9 cellular contexts compared by ENCODE assay signal in the genomic region with DNA sequence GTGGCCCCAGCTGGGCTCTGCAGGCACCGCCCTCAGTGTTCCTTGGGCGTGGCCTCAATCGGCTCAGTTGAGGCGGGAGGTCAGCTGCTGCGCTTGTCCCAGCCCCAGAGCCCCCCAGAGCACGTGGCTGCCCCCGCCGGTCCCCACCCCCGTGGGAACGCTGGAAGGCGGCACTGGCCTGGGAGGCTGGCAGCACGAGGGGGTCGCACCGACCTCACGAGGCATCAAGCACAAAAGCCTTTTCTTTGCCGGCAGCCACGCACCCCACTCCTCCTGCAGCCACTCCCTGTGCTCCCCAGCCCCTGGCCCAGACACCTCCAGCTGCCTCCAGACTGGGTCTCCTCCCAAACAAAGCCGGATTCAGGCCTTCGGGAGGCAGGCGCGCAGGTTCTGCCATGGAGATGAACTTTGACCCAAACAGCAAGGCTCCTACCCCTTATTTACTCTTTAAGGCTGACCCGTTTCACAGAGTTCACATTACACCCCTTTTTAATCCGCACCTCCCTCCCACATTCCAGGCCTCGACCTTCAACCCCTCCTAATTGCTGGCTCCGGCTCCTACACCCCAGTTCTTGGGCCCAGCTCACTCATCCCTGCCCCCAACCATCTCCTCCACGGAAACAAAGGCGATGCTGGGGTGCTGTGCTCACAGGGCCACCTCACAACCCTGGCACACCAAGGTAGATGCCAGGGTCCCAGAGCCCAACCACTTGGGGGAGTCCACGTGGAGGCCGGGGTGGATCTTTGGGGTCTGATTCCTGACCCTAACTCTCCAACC.
DNase-seq lines count a peak whose midpoint lies in the region; ATAC-seq and TF ChIP-seq lines count a peak whose summit lies in the region.
"Had no signal": no experiment of that assay in that cellular context is flagged by ENCODE, and none has a peak within 500 bp of the region (broad histone marks: within the 10 kb centered on the region; RNA-seq: fewer than 3 reads in every experiment).

No MANE protein-coding gene starts in this region.

- H2BK15ac ChIP-seq in mesenchymal stem cell (ENCODE audit: low read depth, poor library complexity, severe bottlenecking): peak overlapping the region; percentile 95

- H3K27me3 ChIP-seq in HUES64 (ENCODE audit: insufficient read depth, low read length) (no peaks in the 10 kb centered on the region), mesenchymal stem cell (ENCODE audit: control insufficient read depth in 1 of 2, insufficient read depth in 1 of 2, low read length in 2 of 2) (no peaks in the 10 kb centered on the region), stomach (no peaks in the 10 kb centered on the region)

- TF ChIP-seq CTCF in stomach (IDR thresholded peaks at IDR 0.05): no peak

- 92% methylated on average over 29 of the region's 29 CpGs for WGBS in HUES64
- WGBS in mesenchymal stem cell: 87% methylated on average over 29 of the region's 29 CpGs
- 21 to 42% (median 29%) methylated on average over 13 to 29 of the region's 29 CpGs for WGBS in stomach, 5 donors

- H3K27ac ChIP-seq in HUES64 (ENCODE audit: low read depth, low read length): peak overlapping the region; percentile 30; the same call in 1 of the 2 replicates
- H3K27ac ChIP-seq in mesenchymal stem cell (ENCODE audit: low read length, poor library complexity, severe bottlenecking): peak overlapping the region; percentile 97
- H3K27ac ChIP-seq in stomach: peak overlapping the region; percentile 81 to 85 (median 84)

- H3K9ac ChIP-seq in HUES64 (ENCODE audit: low read depth, low read length) (no peak overlapping the region), mesenchymal stem cell (ENCODE audit: low read length) (peak overlapping the region; percentile 86)

- H4K91ac ChIP-seq in mesenchymal stem cell (ENCODE audit: low read length): peak overlapping the region; percentile 85

- H2BK5ac ChIP-seq in mesenchymal stem cell (ENCODE audit: low read depth, low read length, poor library complexity, severe bottlenecking): peak overlapping the region; percentile 5

- TF ChIP-seq POLR2A in stomach (IDR thresholded peaks at IDR 0.05): no peak

- no peak for TF ChIP-seq EP300 in stomach (IDR thresholded peaks at IDR 0.05)

- peak overlapping the region in 1 of 2 experiments; percentile 62 for H3K23ac ChIP-seq in mesenchymal stem cell (ENCODE audit: low read length in 2 of 2)

- peak overlapping the region in 1 of 2 experiments; percentile 98 for H3K14ac ChIP-seq in mesenchymal stem cell (ENCODE audit: low read length in 2 of 2)

- H3K9me3 ChIP-seq in HUES64 (ENCODE audit: insufficient read depth, low read depth, low read length) (no peaks in the 10 kb centered on the region), mesenchymal stem cell (ENCODE audit: control insufficient read depth, low read length) (no peaks in the 10 kb centered on the region), stomach (no peaks in the 10 kb centered on the region)

- H3K18ac ChIP-seq in mesenchymal stem cell (ENCODE audit: low read depth in 1 of 2, low read length in 2 of 2): peak overlapping the region; percentile 74 to 99

- DNase-seq in ecto neural progenitor cell (ENCODE audit: low spot score) (peak; percentile 70), mesenchymal stem cell (no peak), stomach (no peak), NOMO-1 treated with DMSO at 0.1 percent for 48 hours (lab: John Stamatoyannopoulos, UW; ENCODE audit: unreplicated experiment) (no peak), NCI-H2171 (lab: John Stamatoyannopoulos, UW) (no peak)
- DNase-seq: stimulated activated CD8-positive, alpha-beta memory T cell treated with anti-CD3 and anti-CD28 coated beads, Interleukin-4, amount 100 ng/mL, for 48 hours had no signal

- peak overlapping the region; percentile 74 for H3K4me2 ChIP-seq in mesenchymal stem cell (ENCODE audit: low read length, poor library complexity, severe bottlenecking)

- H4K8ac ChIP-seq in mesenchymal stem cell (ENCODE audit: low read length): peak overlapping the region; percentile 80

- H3K4me1 ChIP-seq in HUES64 (ENCODE audit: insufficient read depth, low read length) (peaks cover 36% of the 10 kb centered on the region), mesenchymal stem cell (ENCODE audit: control insufficient read depth, insufficient read depth, low read depth, low read length) (peaks cover 82% of the 10 kb centered on the region), stomach (peaks cover 75 to 97% (median 83%) of the 10 kb centered on the region in 4 donors)

- H2BK120ac ChIP-seq in mesenchymal stem cell (ENCODE audit: low read depth, low read length): peak overlapping the region; percentile 90

- H3K36me3 ChIP-seq in HUES64 (ENCODE audit: insufficient read depth, low read length): peaks cover 19% of the 10 kb centered on the region
- peaks cover 11 to 56% of the 10 kb centered on the region in 2 experiments for H3K36me3 ChIP-seq in mesenchymal stem cell (ENCODE audit: control insufficient read depth in 1 of 2, insufficient read depth in 2 of 2, low read depth in 1 of 2, low read length in 2 of 2)
- peaks cover 0 to 33% (median 12%) of the 10 kb centered on the region in 4 donors for H3K36me3 ChIP-seq in stomach

- peak overlapping the region; percentile 72 for H2AK5ac ChIP-seq in mesenchymal stem cell (ENCODE audit: low read length, severe bottlenecking)

- H3K79me1 ChIP-seq in mesenchymal stem cell (replicated peaks; ENCODE audit: low read length, poor library complexity, severe bottlenecking): no peaks in the 10 kb centered on the region

- H2AFZ ChIP-seq in mesenchymal stem cell (ENCODE audit: low read depth, low read length): no peak overlapping the region

- H3K4me3 ChIP-seq in HUES64 (ENCODE audit: low read length): no peak overlapping the region
- H3K4me3 ChIP-seq in mesenchymal stem cell (ENCODE audit: insufficient read depth in 1 of 2, low read depth in 1 of 2, low read length in 2 of 2): peak overlapping the region in 1 of 2 experiments; percentile 80
- H3K4me3 ChIP-seq in stomach: peak overlapping the region; percentile 9 to 41 (median 30)

- ATAC-seq in HG03280 (IDR thresholded peaks at IDR 0.05; ENCODE audit: unreplicated experiment) (no peak), GM19395 (IDR thresholded peaks at IDR 0.05; ENCODE audit: unreplicated experiment) (no peak)

- H3K4ac ChIP-seq in mesenchymal stem cell (ENCODE audit: low read depth in 1 of 2, low read length in 2 of 2): peak overlapping the region; percentile 82 to 96

- intact Hi-C loops in stomach (cut with DNase I; ENCODE audit: low total_unique reads): no loop called here

- H2BK12ac ChIP-seq in mesenchymal stem cell (ENCODE audit: low read length in 2 of 2): peak overlapping the region; percentile 88 to 95

Comparison
In these comparisons a context has a peak if more than half of its experiments do, and no peak if none do; other contexts are left out.
1. H3K27ac ChIP-seq: peak in every context shown above with its lines; median percentile 97 in mesenchymal stem cell; 84 in stomach; 30 in HUES64.